23 cellular contexts compared by ENCODE assay signal in genomic region chr17:48615963-48616718, GRCh38. TPM values are rescaled to one million over a fixed set of nuclear protein-coding genes. Genes with fewer than 3 reads are reported as not detected.
DNase-seq lines count a peak whose midpoint lies in the region; ATAC-seq and TF ChIP-seq lines count a peak whose summit lies in the region.
"Had no signal": no experiment of that assay in that cellular context is flagged by ENCODE, and none has a peak within 500 bp of the region (broad histone marks: within the 10 kb centered on the region; RNA-seq: fewer than 3 reads in every experiment).

No MANE protein-coding gene starts in this region.

- peak overlapping the region in 1 of 5 experiments; percentile 95 for H3K27ac Mint-ChIP-seq in brain
- H3K27ac Mint-ChIP-seq: activated CD8-positive, alpha-beta T cell treated with anti-CD3 and anti-CD28 coated beads for 36 hours; activated T-cell treated with anti-CD3 and anti-CD28 coated beads, Interleukin-2, amount 50 U/mL, for 24 hours had no signal

- H3K36me3 ChIP-seq in mucosa of descending colon (ENCODE audit: low read depth), result no peaks in the 10 kb centered on the region
- H3K36me3 ChIP-seq: BE2C, HAP-1, left lung, spleen had no signal

- no peaks in the 10 kb centered on the region for H3K9me3 ChIP-seq in mucosa of descending colon
- H3K9me3 ChIP-seq: BE2C, Caco-2, HAP-1, left lung, spleen had no signal

- peaks cover 47% of the 10 kb centered on the region for H3K4me1 ChIP-seq in mucosa of descending colon (ENCODE audit: low read depth)
- H3K4me1 ChIP-seq: BE2C had no signal

- DNase-seq in COLO668 (lab: John Stamatoyannopoulos, UW; ENCODE audit: unreplicated experiment) (peak; percentile 24), HT-29 (ENCODE audit: low spot score) (peak; percentile 72), mucosa of descending colon (peak in 2 of 3 donors; percentile 40 to 58), cortex of kidney (lab: John Stamatoyannopoulos, UW) (no peak), NCI-H226 (no peak)
- DNase-seq: activated CD8-positive, alpha-beta T cell treated with anti-CD3 and anti-CD28 coated beads for 36 hours; activated T-cell treated with anti-CD3 and anti-CD28 coated beads, Interleukin-2, amount 50 U/mL, for 24 hours; BE2C; Caco-2; left lung; MM.1S; NCI-H1436 treated with DMSO at 0.1 percent for 48 hours; NCI-H2171; NCI-H69; nucleus accumbens; Right ventricle myocardium superior; spleen; T-cell had no signal

- peak overlapping the region in 3 of 5 experiments; percentile 80 to 92 (median 85) for H3K4me3 Mint-ChIP-seq in brain
- H3K4me3 Mint-ChIP-seq: activated CD8-positive, alpha-beta T cell treated with anti-CD3 and anti-CD28 coated beads for 36 hours; activated T-cell treated with anti-CD3 and anti-CD28 coated beads, Interleukin-2, amount 50 U/mL, for 24 hours had no signal

- H3K36me3 Mint-ChIP-seq in brain, result no peaks in the 10 kb centered on the region
- H3K36me3 Mint-ChIP-seq: T-cell had no signal

- no peak overlapping the region for H3K4me3 ChIP-seq in mucosa of descending colon
- H3K4me3 ChIP-seq: HAP-1, left lung, spleen had no signal

- H3K4me1 Mint-ChIP-seq in brain, result peaks cover 36% of the 10 kb centered on the region

- peaks cover 0 to 9% (median 0%) of the 10 kb centered on the region in 5 experiments for H3K9me3 Mint-ChIP-seq in brain
- H3K9me3 Mint-ChIP-seq: activated CD8-positive, alpha-beta T cell treated with anti-CD3 and anti-CD28 coated beads for 36 hours; activated naive CD4-positive, alpha-beta T cell treated with anti-CD3 and anti-CD28 coated beads, Interleukin-2, amount 50 U/mL, for 24 hours; activated T-cell treated with anti-CD3 and anti-CD28 coated beads, Interleukin-2, amount 50 U/mL, for 24 hours; T-cell had no signal

- no peak for TF ChIP-seq CTCF in brain (conservative IDR thresholded peaks at IDR 0.05)
- no peak for TF ChIP-seq CTCF in mucosa of descending colon (IDR thresholded peaks at IDR 0.05)

- H3K27me3 Mint-ChIP-seq in brain, result no peaks in the 10 kb centered on the region

- ATAC-seq in mucosa of descending colon (no peak), GM18867 (IDR thresholded peaks at IDR 0.05; ENCODE audit: unreplicated experiment) (no peak)
- ATAC-seq: activated CD8-positive, alpha-beta T cell treated with anti-CD3 and anti-CD28 coated beads for 36 hours; left lung; T-cell had no signal

- intact Hi-C loops in mucosa of descending colon (cut with DNase I, micrococcal nuclease), result loop anchor here in 1 of 2 donors (5.0 kb wide), 1 partner anchor 279 kb away; no protein-coding TSS in a partner anchor

RNA-seq across cellular contexts. Expression of gene HOXB8, which starts 1.0 kb away (rescaled TPM):
- 51.0 and 52.7 TPM in 2 replicates for total RNA-seq in HT-29 (2014; rRNA removed; shearing (Covaris generic))
- polyA plus RNA-seq in brain (ENCODE audit: insufficient read depth, low read depth, low replicate concordance), result 65.2 TPM
- 1 to 10 TPM; 4.2 to 7.5 (median 5.6) TPM for total RNA-seq in mucosa of descending colon
- total RNA-seq: activated CD8-positive, alpha-beta T cell treated with anti-CD3 and anti-CD28 coated beads for 36 hours; mucosa of gallbladder; Right ventricle myocardium superior; spleen; T-cell had no signal

RNA-seq across cellular contexts. Expression of gene HOXB7, which starts 5.3 kb away (rescaled TPM):
- total RNA-seq in HT-29 (2014; rRNA removed; shearing (Covaris generic)), result 37.3 and 39.7 TPM in 2 replicates
- 37.1 TPM for polyA plus RNA-seq in brain (ENCODE audit: insufficient read depth, low read depth, low replicate concordance)
- 10 to 100 TPM; 10.9 to 29.1 (median 22.4) TPM for total RNA-seq in mucosa of descending colon

RNA-seq across cellular contexts. Expression of gene HOXB9, which starts 10.0 kb away (rescaled TPM):
- 177 and 188 TPM in 2 replicates for total RNA-seq in HT-29 (2014; rRNA removed; shearing (Covaris generic))
- 5.0 TPM for polyA plus RNA-seq in brain (ENCODE audit: insufficient read depth, low read depth, low replicate concordance)
- 10 to 100 TPM; 40.1 to 78.4 (median 41.5) TPM for total RNA-seq in mucosa of descending colon
- total RNA-seq: left lung, Right ventricle myocardium superior had no signal

RNA-seq across cellular contexts. Expression of gene HOXB6, which starts 11.4 kb away (rescaled TPM):
- total RNA-seq in HT-29 (2014; rRNA removed; shearing (Covaris generic)), result 160 and 174 TPM in 2 replicates
- polyA plus RNA-seq in brain (ENCODE audit: insufficient read depth, low read depth, low replicate concordance), result 31.9 TPM
- total RNA-seq in mucosa of descending colon, result 10 to 100 TPM; 41.3 to 68.8 (median 50.9) TPM
- total RNA-seq: activated CD8-positive, alpha-beta T cell treated with anti-CD3 and anti-CD28 coated beads for 36 hours had no signal

RNA-seq across cellular contexts. Expression of gene HOXB5, which starts 22.6 kb away (rescaled TPM):
- 7.5 and 8.2 TPM in 2 replicates for total RNA-seq in HT-29 (2014; rRNA removed; shearing (Covaris generic))
- 234 TPM for polyA plus RNA-seq in brain (ENCODE audit: insufficient read depth, low read depth, low replicate concordance)
- 10 to 100 TPM; 16.2 to 29.3 (median 19.9) TPM for total RNA-seq in mucosa of descending colon
- total RNA-seq: activated CD8-positive, alpha-beta T cell treated with anti-CD3 and anti-CD28 coated beads for 36 hours; Caco-2; T-cell had no signal

Comparison
In these comparisons a context has a peak if more than half of its experiments do, and no peak if none do; other contexts are left out.
1. DNase-seq: peak in COLO668 (single experiment), HT-29 (single experiment) and mucosa of descending colon (2 of 3); none in cortex of kidney (single experiment) and NCI-H226 (single experiment).